ENCODE assay signal across 7 cellular contexts in the genomic region with DNA sequence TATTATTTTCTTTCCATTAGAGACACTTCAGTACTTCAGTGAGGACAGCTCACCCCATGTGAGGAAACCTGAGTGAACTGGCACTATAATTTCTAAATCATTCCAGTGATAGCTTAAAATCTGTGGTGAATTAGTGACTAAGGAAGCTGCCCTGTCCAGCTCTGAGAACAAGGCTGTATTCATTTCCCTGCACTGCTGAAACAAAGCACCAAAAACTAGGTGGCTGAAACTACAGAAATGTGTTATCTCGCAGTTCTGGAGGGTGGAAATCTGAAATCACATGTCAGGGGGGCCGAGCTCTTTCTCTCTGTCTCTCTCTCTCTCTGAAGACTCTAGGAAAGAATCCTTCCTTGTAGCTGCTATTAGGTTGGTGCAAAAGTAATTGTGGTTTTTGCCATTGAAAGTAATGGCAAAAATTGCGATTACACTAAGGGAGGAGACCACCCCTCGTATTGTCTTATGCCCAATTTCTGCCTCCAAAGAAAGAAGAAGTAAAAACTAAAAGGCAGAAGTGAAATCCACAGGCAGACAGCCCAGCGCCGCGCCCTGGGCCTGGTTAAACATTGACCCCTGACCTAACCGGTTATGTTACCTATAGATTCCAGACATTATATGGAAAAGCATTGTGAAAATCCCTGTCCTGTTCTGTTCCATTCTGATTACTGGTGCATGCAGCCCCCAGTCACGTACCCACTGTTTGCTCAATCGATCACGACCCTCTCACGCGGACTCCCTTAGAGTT.
DNase-seq lines count a peak whose midpoint lies in the region; ATAC-seq lines count a peak whose summit lies in the region.
"Not testable (repeated sequence)": the region's sequence is repeated elsewhere in the genome, so short reads cannot be mapped to it uniquely, and the experiment has no call there.

No MANE protein-coding gene starts in this region.

- intact Hi-C loops in left colon (cut with DNase I, micrococcal nuclease): not testable (repeated sequence)

- ATAC-seq in GM18508 (IDR thresholded peaks at IDR 0.05; ENCODE audit: insufficient read depth, unreplicated experiment): peak; percentile 57
- ATAC-seq in GM19351 (IDR thresholded peaks at IDR 0.05; ENCODE audit: unreplicated experiment): peak; percentile 93
- peak; percentile 94 for ATAC-seq in GM21529 (IDR thresholded peaks at IDR 0.05; ENCODE audit: unreplicated experiment)
- peak; percentile 62 for ATAC-seq in HG02852 (IDR thresholded peaks at IDR 0.05; ENCODE audit: unreplicated experiment)
- ATAC-seq in HG03196 (IDR thresholded peaks at IDR 0.05; ENCODE audit: unreplicated experiment): peak; percentile 60
- peak; percentile 41 for ATAC-seq in left colon

- DNase-seq in NOMO-1 treated with DMSO at 0.1 percent for 48 hours (lab: John Stamatoyannopoulos, UW; ENCODE audit: unreplicated experiment) (peak; percentile 44), left colon (peak; percentile 32 to 37)

Comparison
In these comparisons a context has a peak if more than half of its experiments do, and no peak if none do; other contexts are left out.
1. Peak in every context shown above with its lines: DNase-seq and ATAC-seq.
2. ATAC-seq: peak in every context shown above with its lines; median percentile 94 in GM21529; 93 in GM19351; 62 in HG02852; 60 in HG03196; 57 in GM18508; 41 in left colon.